Comparison of ENCODE assay signal across 9 cellular contexts in the genomic region with DNA sequence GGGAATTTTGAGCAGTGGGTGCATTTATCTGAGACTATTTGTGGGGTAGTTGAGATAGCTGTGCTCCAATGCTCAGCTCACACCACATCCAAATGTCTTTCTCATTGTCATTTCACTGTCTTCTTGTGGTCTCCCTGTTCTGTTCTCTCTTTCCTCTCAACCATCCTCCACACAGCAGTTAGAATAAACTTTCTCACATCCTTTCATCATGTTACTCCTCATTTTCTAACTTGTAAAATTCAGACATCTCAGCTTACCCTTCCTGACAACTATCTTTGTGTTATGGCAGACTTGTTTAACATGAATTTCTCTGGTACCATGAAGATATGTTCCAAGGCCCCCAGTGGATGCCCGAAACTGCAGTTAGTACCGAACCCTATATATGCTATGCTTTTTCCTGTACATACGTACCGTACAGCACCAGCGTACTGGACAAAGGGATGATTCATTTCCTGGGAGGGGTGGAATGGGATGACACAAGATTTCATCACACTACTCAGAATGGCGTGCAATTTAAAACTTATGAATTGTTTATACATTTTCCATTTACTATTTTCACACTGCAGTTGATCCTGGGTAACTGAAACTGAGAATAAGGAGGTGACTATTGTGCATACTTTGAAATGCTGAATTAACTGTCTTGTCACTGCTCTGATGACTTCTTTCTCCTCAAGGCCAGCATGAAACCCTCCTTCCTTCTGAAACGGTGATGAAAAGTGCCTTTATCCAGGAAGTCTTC.
DNase-seq lines count a peak whose midpoint lies in the region; ATAC-seq and TF ChIP-seq lines count a peak whose summit lies in the region.
"Had no signal": no experiment of that assay in that cellular context is flagged by ENCODE, and none has a peak within 500 bp of the region (broad histone marks: within the 10 kb centered on the region; RNA-seq: fewer than 3 reads in every experiment).

No MANE protein-coding gene starts in this region.

- H3K27ac ChIP-seq in PC-9: peak overlapping the region; percentile 88
- peak overlapping the region; percentile 81 for H3K27ac ChIP-seq in psoas muscle
- H3K27ac ChIP-seq in transverse colon: no peak overlapping the region

- no peaks in the 10 kb centered on the region for H3K9me2 ChIP-seq in PC-9 (ENCODE audit: insufficient read depth)

- no peak overlapping the region for H2AFZ ChIP-seq in PC-9

- CTCF ChIA-PET in PC-9 (lab: Charles Lee): no interaction called here

- H3F3A ChIP-seq in PC-9 (ENCODE audit: insufficient read depth, low read depth): peaks cover 36% of the 10 kb centered on the region

- H3K27me3 ChIP-seq in PC-9 (ENCODE audit: insufficient read depth, low read depth) (no peaks in the 10 kb centered on the region), psoas muscle (ENCODE audit: insufficient read depth in 3 of 3, low read length in 2 of 3) (no peaks in the 10 kb centered on the region), transverse colon (no peaks in the 10 kb centered on the region)

- in situ Hi-C loops in transverse colon (cut with MboI; ENCODE audit: low pct_ligation_motif_present in 1 of 4, low pct_unique_long_range_greater_than_20kb in 1 of 4, low sequenced_read_pairs in 3 of 4): no loop called here

- peaks cover 7% of the 10 kb centered on the region for H3K9me3 ChIP-seq in PC-9 (ENCODE audit: insufficient read depth, low read depth)
- no peaks in the 10 kb centered on the region for H3K9me3 ChIP-seq in psoas muscle
- H3K9me3 ChIP-seq in transverse colon: no peaks in the 10 kb centered on the region

- H3K36me3 ChIP-seq in PC-9 (ENCODE audit: low read depth) (no peaks in the 10 kb centered on the region), psoas muscle (ENCODE audit: insufficient read depth in 1 of 2, low read depth in 1 of 2) (no peaks in the 10 kb centered on the region), transverse colon (no peaks in the 10 kb centered on the region)

- WGBS in psoas muscle, 3 donors: 78 to 86% (median 84%) methylated on average over 7 of the region's 7 CpGs
- 63 to 77% methylated on average over 5 to 7 of the region's 7 CpGs for WGBS in transverse colon (ENCODE audit: low coverage in 1 of 2), 2 donors

- H3K4me1 ChIP-seq in PC-9 (replicated peaks; ENCODE audit: insufficient read depth): peaks cover 60% of the 10 kb centered on the region
- H3K4me1 ChIP-seq in psoas muscle: peaks cover 36% of the 10 kb centered on the region
- no peaks in the 10 kb centered on the region for H3K4me1 ChIP-seq in transverse colon

- intact Hi-C loops in PC-9 (cut with micrococcal nuclease; ENCODE audit: unreplicated experiment) (loop anchor here (2.0 to 10.0 kb wide), 7 partner anchors 77 to 725 kb away; partner anchors contain the start of gene SLC38A1), psoas muscle (cut with DNase I) (no loop called here), transverse colon (cut with DNase I; ENCODE audit: low total_unique reads) (no loop called here)

- no peak for TF ChIP-seq POLR2A in transverse colon (IDR thresholded peaks at IDR 0.05)

- no peak for TF ChIP-seq EP300 in transverse colon (IDR thresholded peaks at IDR 0.05; ENCODE audit: low read depth)

- BruUV-seq in PC-9 (replicated peaks; lab: Mats Ljungman, UMichigan): TSS peak; percentile 99

- peaks cover 2% of the 10 kb centered on the region; the same call in 1 of the 2 replicates for H3K79me2 ChIP-seq in PC-9 (ENCODE audit: low read depth)

- POLR2A ChIA-PET in PC-9 (lab: Charles Lee; ENCODE audit: unreplicated experiment): interaction anchor here (0.6 kb wide), 1 partner anchor 188 kb away, joined by 5 read pairs; no protein-coding TSS in a partner anchor

- ATAC-seq in GM18511 (IDR thresholded peaks at IDR 0.05; ENCODE audit: unreplicated experiment) (peak; percentile 48), psoas muscle (peak in 2 of 4 donors; percentile 26 to 41), HG03097 (IDR thresholded peaks at IDR 0.05; ENCODE audit: low FRiP score, unreplicated experiment) (no peak), GM21528 (IDR thresholded peaks at IDR 0.05; ENCODE audit: low FRiP score, unreplicated experiment) (no peak)

- peak in 1 of 2 experiments; percentile 25 for DNase-seq in PC-9
- DNase-seq in activated naive CD8-positive, alpha-beta T cell treated with anti-CD3 and anti-CD28 coated beads, Interleukin-2, amount 50 U/mL, for 16 hours (ENCODE audit: low read depth, low spot score): peak; percentile 3
- DNase-seq in psoas muscle: no peak
- DNase-seq in HK-2 (ENCODE audit: unreplicated experiment): no peak
- DNase-seq in transverse colon: no peak
- DNase-seq: NCI-H345 had no signal

- TF ChIP-seq CTCF in PC-9 (conservative IDR thresholded peaks at IDR 0.05): no peak
- no peak for TF ChIP-seq CTCF in psoas muscle (IDR thresholded peaks at IDR 0.05)
- TF ChIP-seq CTCF in transverse colon (IDR thresholded peaks at IDR 0.05): no peak

- H3K4me3 ChIP-seq in PC-9 (no peak overlapping the region), psoas muscle (no peak overlapping the region), transverse colon (no peak overlapping the region)

- 0 out of 2 replicates have a peak overlapping the region, but pooled peaks have one; percentile 3 for H3K4me2 ChIP-seq in PC-9

- no peaks in the 10 kb centered on the region for H4K20me1 ChIP-seq in PC-9 (ENCODE audit: insufficient read depth)

Comparison
In these comparisons a context has a peak if more than half of its experiments do, and no peak if none do; other contexts are left out.
1. H3K27ac ChIP-seq: peak in PC-9 (single experiment) and psoas muscle (single experiment); none in transverse colon (0 of 4).